Comparison of ENCODE assay signal across 20 cellular contexts in genomic region chr5:1384521-1384920, GRCh38.
"Had no signal": no experiment of that assay in that cellular context is flagged by ENCODE, and none has a peak within 500 bp of the region (broad histone marks: within the 10 kb centered on the region; RNA-seq: fewer than 3 reads in every experiment).

No MANE protein-coding gene starts in this region.

- ATAC-seq: T-cell had no signal

- H3K27me3 Mint-ChIP-seq: T-cell had no signal

- H3K4me3 ChIP-seq: MG63 had no signal

- H3K36me3 Mint-ChIP-seq: T-cell had no signal

- DNase-seq: Karpas-422, KG1, MG63, NCI-H1092, NCI-H1105 treated with DMSO at 0.1 percent for 48 hours, NCI-H1417 treated with DMSO at 0.1 percent for 48 hours, NCI-H187, NCI-H2029, NCI-H2081 treated with DMSO at 0.1 percent for 48 hours, NCI-H2171, NCI-H226, NCI-H446, NCI-H510A, NCI-H524 treated with DMSO at 0.1 percent for 48 hours, NCI-H69, NCI-H774, RPMI8226, SK-N-SH, SW 1271, T-cell had no signal

- H3K9me3 ChIP-seq: SK-N-SH had no signal

- H3K36me3 ChIP-seq: MG63 had no signal

- H3K9me3 Mint-ChIP-seq: T-cell had no signal
